Comparison of ENCODE assay signal across 9 cellular contexts in the genomic region with DNA sequence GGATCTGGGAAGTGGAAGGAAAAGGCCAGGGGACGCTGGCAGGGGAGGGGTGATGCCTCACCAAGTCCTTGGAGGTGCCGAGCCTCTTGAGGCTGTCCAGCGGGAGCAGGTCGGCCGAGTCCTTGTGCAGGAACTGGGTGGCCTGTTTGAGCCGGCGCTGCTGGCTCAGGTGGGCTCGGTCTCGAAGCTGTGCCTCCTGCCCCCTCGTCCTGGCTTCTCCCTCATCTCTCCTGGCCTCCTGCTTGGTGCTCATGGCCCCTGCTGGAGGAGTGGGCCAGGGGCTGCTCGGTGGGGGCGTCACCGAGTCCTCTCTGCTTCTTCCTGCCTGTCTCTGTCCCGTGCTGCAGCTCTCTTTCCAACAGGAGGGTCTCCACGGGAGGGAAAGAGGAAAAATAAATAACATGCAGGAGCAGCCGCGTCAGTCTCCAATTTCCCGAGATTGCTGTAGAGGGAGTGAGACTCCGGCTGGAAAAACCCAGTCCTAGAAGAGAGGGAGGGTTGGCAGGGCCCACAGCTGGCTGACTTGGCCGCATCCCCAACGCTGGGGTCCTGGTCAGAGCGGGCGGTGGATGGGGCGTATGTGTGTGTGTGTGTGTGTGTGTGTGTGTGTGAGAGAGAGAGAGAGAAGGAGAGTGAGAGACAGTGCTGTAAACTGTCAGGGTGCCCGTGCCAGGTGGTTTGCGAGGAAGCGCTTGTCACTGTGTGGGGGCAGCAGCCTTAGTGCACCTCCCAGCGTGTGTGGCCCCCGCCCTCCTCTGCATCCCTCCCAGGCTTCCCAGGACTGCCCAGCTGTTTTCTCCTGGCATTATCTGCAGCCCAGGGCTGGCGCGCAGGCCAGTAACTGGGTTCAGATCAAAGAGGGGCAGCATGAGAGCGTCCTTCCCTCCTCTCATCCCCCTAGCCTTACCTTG. TPM values are rescaled to one million over a fixed set of nuclear protein-coding genes. Genes with fewer than 3 reads are reported as not detected.
DNase-seq lines count a peak whose midpoint lies in the region; ATAC-seq, FAIRE-seq and TF ChIP-seq lines count a peak whose summit lies in the region.
"Had no signal": no experiment of that assay in that cellular context is flagged by ENCODE, and none has a peak within 500 bp of the region (broad histone marks: within the 10 kb centered on the region; RNA-seq: fewer than 3 reads in every experiment).

A gene with protein sequence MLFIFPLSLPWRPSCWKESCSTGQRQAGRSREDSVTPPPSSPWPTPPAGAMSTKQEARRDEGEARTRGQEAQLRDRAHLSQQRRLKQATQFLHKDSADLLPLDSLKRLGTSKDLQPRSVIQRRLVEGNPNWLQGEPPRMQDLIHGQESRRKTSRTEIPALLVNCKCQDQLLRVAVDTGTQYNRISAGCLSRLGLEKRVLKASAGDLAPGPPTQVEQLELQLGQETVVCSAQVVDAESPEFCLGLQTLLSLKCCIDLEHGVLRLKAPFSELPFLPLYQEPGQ (minus strand): TSS at position 455 of the 911 bp plus-strand sequence. CDS start 52 bp downstream, at position 403.

- peak within 1 kb of the TSS; percentile 34 for H3K9ac ChIP-seq in NT2/D1 (ENCODE audit: insufficient read length, low read depth)

- ATAC-seq in HG03432 (IDR thresholded peaks at IDR 0.05; ENCODE audit: unreplicated experiment) = no peak
- ATAC-seq in GM19023 (IDR thresholded peaks at IDR 0.05; ENCODE audit: unreplicated experiment) = no peak

- no peak within 1 kb of the TSS for H3K27ac Mint-ChIP-seq in activated T-helper 2 cell treated with anti-CD3 and anti-CD28 coated beads, Interferon-gamma antibody, Interleukin-2, Interleukin-4, amounts not matched to agents 10 μg/mL and 5 μg/mL and 100 μg/mL, durations not matched to agents 14 hours and 24 hours and 36 hours

- no peak for FAIRE-seq in frontal cortex (lab: Jason Lieb, UNC)

- no peak within 1 kb of the TSS for H3K4me3 ChIP-seq in NT2/D1 (ENCODE audit: insufficient read length, low read depth)

- peaks cover 63% of the 10 kb centered on the region for H3K36me3 ChIP-seq in NT2/D1 (ENCODE audit: insufficient read depth, insufficient read length, low read length)

- H3K27me3 ChIP-seq in NT2/D1 (ENCODE audit: insufficient read depth, insufficient read length) = no peaks in the 10 kb centered on the region

- DNase-seq in EH (ENCODE audit: low read depth) (peak; percentile 35), NT2/D1 (ENCODE audit: low read depth, low spot score) (no peak), frontal cortex (ENCODE audit: low spot score in 2 of 2) (peak; percentile 52 to 76), occipital lobe (lab: John Stamatoyannopoulos, UW) (peak; percentile 57), GM10266 (ENCODE audit: extremely low spot score) (no peak)
- no peak for DNase-seq in activated T-helper 2 cell treated with anti-CD3 and anti-CD28 coated beads, Interferon-gamma antibody, Interleukin-2, Interleukin-4, amounts not matched to agents 10 μg/mL and 5 μg/mL and 100 μg/mL, durations not matched to agents 14 hours and 24 hours and 36 hours (ENCODE audit: low spot score)

- H3K9me3 Mint-ChIP-seq in activated T-helper 2 cell treated with anti-CD3 and anti-CD28 coated beads, Interferon-gamma antibody, Interleukin-2, Interleukin-4, amounts not matched to agents 10 μg/mL and 5 μg/mL and 100 μg/mL, durations not matched to agents 14 hours and 24 hours and 36 hours = no peaks in the 10 kb centered on the region

- intact Hi-C loops in activated T-helper 2 cell treated with anti-CD3 and anti-CD28 coated beads, Interferon-gamma antibody, Interleukin-2, Interleukin-4, amounts not matched to agents 10 μg/mL and 5 μg/mL and 100 μg/mL, durations not matched to agents 14 hours and 24 hours and 36 hours (cut with micrococcal nuclease) = no loop called here

- peaks cover 22% of the 10 kb centered on the region for H3K36me3 Mint-ChIP-seq in activated T-helper 2 cell treated with anti-CD3 and anti-CD28 coated beads, Interferon-gamma antibody, Interleukin-2, Interleukin-4, amounts not matched to agents 10 μg/mL and 5 μg/mL and 100 μg/mL, durations not matched to agents 14 hours and 24 hours and 36 hours (ENCODE audit: low read depth)

- no peaks in the 10 kb centered on the region for H3K9me3 ChIP-seq in NT2/D1 (ENCODE audit: insufficient read depth, low read length)

- H3K4me1 Mint-ChIP-seq in activated T-helper 2 cell treated with anti-CD3 and anti-CD28 coated beads, Interferon-gamma antibody, Interleukin-2, Interleukin-4, amounts not matched to agents 10 μg/mL and 5 μg/mL and 100 μg/mL, durations not matched to agents 14 hours and 24 hours and 36 hours (ENCODE audit: low read depth) = peaks cover 2% of the 10 kb centered on the region

- TF ChIP-seq CTCF in GM10266 (IDR thresholded peaks at IDR 0.05; ENCODE audit: control insufficient read depth, insufficient read depth, low read depth, missing control alignments) = no peak

- no peaks in the 10 kb centered on the region for H3K27me3 Mint-ChIP-seq in activated T-helper 2 cell treated with anti-CD3 and anti-CD28 coated beads, Interferon-gamma antibody, Interleukin-2, Interleukin-4, amounts not matched to agents 10 μg/mL and 5 μg/mL and 100 μg/mL, durations not matched to agents 14 hours and 24 hours and 36 hours (ENCODE audit: low read depth)

- no peak within 1 kb of the TSS for H3K4me3 Mint-ChIP-seq in activated T-helper 2 cell treated with anti-CD3 and anti-CD28 coated beads, Interferon-gamma antibody, Interleukin-2, Interleukin-4, amounts not matched to agents 10 μg/mL and 5 μg/mL and 100 μg/mL, durations not matched to agents 14 hours and 24 hours and 36 hours (ENCODE audit: low read depth)

- H3K4me1 ChIP-seq in NT2/D1 (ENCODE audit: insufficient read depth, insufficient read length) = peaks cover 21% of the 10 kb centered on the region

RNA-seq across cellular contexts. Expression of the gene that starts here (rescaled TPM):
- not detected for total RNA-seq in frontal cortex
- 0.62 TPM for total RNA-seq in occipital lobe
- not detected in 2 replicates for total RNA-seq in activated T-helper 2 cell treated with anti-CD3 and anti-CD28 coated beads, Interferon-gamma antibody, Interleukin-2, Interleukin-4, amounts not matched to agents 10 μg/mL and 5 μg/mL and 100 μg/mL, durations not matched to agents 14 hours and 24 hours and 36 hours
- total RNA-seq: renal cortical epithelial cell had no signal

Comparison
In these comparisons a context has a peak if more than half of its experiments do, and no peak if none do; other contexts are left out.
1. Peak in DNase-seq in frontal cortex; RNA of the gene not detected or under 1 TPM.
2. Peak in DNase-seq in occipital lobe; RNA of the gene not detected or under 1 TPM.